Comparison of ENCODE assay signal across 8 cellular contexts in the genomic region with DNA sequence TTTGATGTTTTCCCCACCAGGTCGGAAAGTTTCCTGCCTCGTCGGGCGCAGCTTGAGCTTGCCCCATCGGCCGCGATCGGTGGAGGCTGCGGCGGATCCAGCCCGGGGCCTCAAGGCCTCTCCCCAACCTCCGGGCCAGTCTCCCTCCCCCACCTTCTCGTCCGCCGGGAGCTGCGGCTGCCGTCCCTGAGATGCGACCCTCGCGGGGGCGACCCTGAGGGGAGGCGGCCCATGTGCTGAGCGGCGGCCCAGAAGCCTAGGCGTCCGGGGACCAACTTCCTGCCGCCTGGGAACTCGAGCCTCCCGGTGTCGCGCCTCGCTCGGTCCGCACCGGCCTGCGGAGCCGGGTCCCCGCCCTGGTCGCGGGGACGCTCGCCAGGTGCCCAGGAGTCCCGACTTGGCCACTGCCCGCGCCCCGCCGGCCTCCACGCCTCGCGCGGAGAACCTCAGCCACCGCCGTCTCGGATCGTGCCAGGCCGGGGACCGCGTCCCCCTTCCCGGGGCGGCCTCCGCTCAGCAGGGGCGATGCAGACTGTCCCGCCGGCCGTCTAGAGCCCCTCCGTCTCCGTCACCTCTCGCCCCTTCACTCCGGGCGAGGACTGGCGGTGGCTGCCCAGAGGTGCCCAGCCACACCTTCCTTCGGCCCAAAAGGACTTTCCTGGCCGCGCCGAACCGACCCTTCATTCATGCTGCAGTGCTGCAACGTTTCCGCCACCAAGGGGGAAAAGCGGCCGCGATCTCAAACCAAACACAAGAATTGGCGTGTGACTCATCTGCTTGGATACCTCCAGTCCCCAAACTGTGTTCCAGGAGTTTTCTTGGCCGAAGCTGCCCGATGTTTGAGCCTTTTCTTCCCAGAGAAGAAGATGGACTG. TPM values are rescaled to one million over a fixed set of nuclear protein-coding genes. Genes with fewer than 3 reads are reported as not detected.
DNase-seq lines count a peak whose midpoint lies in the region; ATAC-seq, FAIRE-seq and TF ChIP-seq lines count a peak whose summit lies in the region.

No MANE protein-coding gene starts in this region.

- ATAC-seq in A549: peak; percentile 56 to 57
- ATAC-seq in GM18907 (IDR thresholded peaks at IDR 0.05; ENCODE audit: unreplicated experiment): peak; percentile 25
- ATAC-seq in HG03139 (IDR thresholded peaks at IDR 0.05; ENCODE audit: unreplicated experiment): peak; percentile 19
- ATAC-seq in T-cell (replicated peaks in 1 of 4): peak; percentile 6 to 43 (median 22)

- peaks cover 8% of the 10 kb centered on the region for H3K36me3 Mint-ChIP-seq in T-cell

- TF ChIP-seq CTCF in A549 (IDR thresholded peaks at IDR 0.05) (no peak), hepatocyte (IDR thresholded peaks at IDR 0.05; ENCODE audit: poor library complexity) (no peak), retinal pigment epithelial cell (conservative IDR thresholded peaks at IDR 0.05; ENCODE audit: low read depth, low read length) (no peak)

- POLR2A ChIA-PET in A549 (lab: Yijun Ruan, JAX) (interaction anchor here (1.2 to 1.4 kb wide), 2 partner anchors 64 to 159 kb away, joined by 6 to 15 read pairs; a partner anchor contains a TSS), T-cell (lab: Charles Lee) (interaction anchor here (0.7 to 1.6 kb wide), 7 partner anchors 64 to 201 kb away, joined by 3 to 6 read pairs (median 5); a partner anchor contains a TSS)

- no peak for TF ChIP-seq EP300 in A549 (IDR thresholded peaks at IDR 0.05)

- H3K27me3 ChIP-seq in hepatocyte: no peaks in the 10 kb centered on the region

- peak overlapping the region; percentile 94 to 98 (median 95) for H3K4me3 Mint-ChIP-seq in T-cell

- peaks cover 32% of the 10 kb centered on the region for H3K4me1 ChIP-seq in A549
- peaks cover 25% of the 10 kb centered on the region for H3K4me1 ChIP-seq in hepatocyte (ENCODE audit: insufficient read depth)

- H4K20me1 ChIP-seq in hepatocyte (ENCODE audit: insufficient read depth, poor library complexity, severe bottlenecking): peaks cover 41% of the 10 kb centered on the region

- peaks cover 4% of the 10 kb centered on the region for H3K9me2 ChIP-seq in hepatocyte (replicated peaks; ENCODE audit: insufficient read depth)

- 0 out of 5 replicates have a peak, but pooled peaks of 1 of the 2 experiments have one; percentile 18 for TF ChIP-seq RAD21 in A549 (conservative IDR thresholded peaks at IDR 0.05 in 1 of 2, IDR thresholded peaks at IDR 0.05 in 1 of 2)

- CTCF ChIA-PET in A549 (lab: Yijun Ruan, JAX) (interaction anchor here (0.5 to 0.9 kb wide), 4 partner anchors 16 to 72 kb away, joined by 3 to 4 read pairs (median 3); no protein-coding TSS in a partner anchor), T-cell (lab: Charles Lee) (interaction anchor here (0.5 to 1.4 kb wide), 3 partner anchors 43 to 159 kb away, joined by 3 to 6 read pairs (median 4); no protein-coding TSS in a partner anchor)

- H3K9me3 Mint-ChIP-seq in T-cell: no peaks in the 10 kb centered on the region

- H3K27ac Mint-ChIP-seq in T-cell: peak overlapping the region; percentile 81 to 88

- H3K4me3 ChIP-seq in A549 (peak overlapping the region; percentile 95), hepatocyte (peak overlapping the region; percentile 78), retinal pigment epithelial cell (ENCODE audit: low read length) (peak overlapping the region; percentile 69)

- 0% methylated on average over 7 of the region's 84 CpGs for WGBS in A549 (ENCODE audit: missing lambda C conversion rate)
- WGBS in hepatocyte (ENCODE audit: low lambda C conversion rate, missing lambda C conversion rate): under 1% methylated on average over 60 of the region's 84 CpGs

- H3K27ac ChIP-seq in A549 (peak overlapping the region; percentile 82 to 92), hepatocyte (peak overlapping the region; percentile 89)

- H3K9me3 ChIP-seq in A549 (no peaks in the 10 kb centered on the region), hepatocyte (ENCODE audit: low read depth) (no peaks in the 10 kb centered on the region)

- peak overlapping the region; percentile 84 for H2AFZ ChIP-seq in hepatocyte

- peak overlapping the region; percentile 97 for H3K4me2 ChIP-seq in A549
- peak overlapping the region; percentile 95 for H3K4me2 ChIP-seq in hepatocyte

- no peaks in the 10 kb centered on the region for H3K27me3 Mint-ChIP-seq in T-cell

- no peaks in the 10 kb centered on the region for H3K36me3 ChIP-seq in hepatocyte (replicated peaks; ENCODE audit: insufficient read depth, low read depth)

- DNase-seq in A549 (ENCODE audit: low read depth in 1 of 2, low spot score in 1 of 2) (peak; percentile 30 to 38), T-cell (peak in 18 of 34 experiments; percentile 2 to 40 (median 13)), anterior cingulate cortex (lab: John Stamatoyannopoulos, UW) (peak in 40 of 58 donors; percentile 3 to 59 (median 42)), hepatocyte (ENCODE audit: low spot score) (peak; percentile 63), retinal pigment epithelial cell (ENCODE audit: low read depth) (no peak), NCI-H2107 treated with DMSO at 0.1 percent for 48 hours (lab: John Stamatoyannopoulos, UW; ENCODE audit: unreplicated experiment) (no peak)

- H3K4me1 Mint-ChIP-seq in T-cell: peaks cover 47 to 50% (median 47%) of the 10 kb centered on the region in 3 donors

- FAIRE-seq in A549 (lab: Jason Lieb, UNC): no peak

- TF ChIP-seq POLR2A in A549 (IDR thresholded peaks at IDR 0.05; ENCODE audit: low read length): no peak

- H3K79me2 ChIP-seq in hepatocyte: peaks cover 53% of the 10 kb centered on the region

TF ChIP-seq in A549, 52 proteins besides CTCF, POLR2A, EP300 and RAD21:
- TF ChIP-seq RCOR1 (IDR thresholded peaks at IDR 0.05; ENCODE audit: low read depth, low read length) (no peak), SMC3 (IDR thresholded peaks at IDR 0.05) (0 out of 3 replicates have a peak, but pooled peaks have one; percentile 8), JUN (IDR thresholded peaks at IDR 0.05) (no peak), KDM5A (IDR thresholded peaks at IDR 0.05) (peak; percentile 34; the same call in 1 of the 2 replicates), FOSL2 (IDR thresholded peaks at IDR 0.05) (no peak), FOSL2 (CRISPR knock-in tag; IDR thresholded peaks at IDR 0.05) (peak; percentile 53), PHF8 (IDR thresholded peaks at IDR 0.05; ENCODE audit: borderline replicate concordance, low read depth) (peak; percentile 41; the same call in 1 of the 2 replicates)

RNA-seq across cellular contexts. Expression of a gene that starts 0.7 kb away (rescaled TPM):
- polyA plus RNA-seq in A549 (2011; rRNA removed) (25.3 and 33.1 TPM in 2 replicates), A549 (2017; fragmentation: RNase III; extraction: RNeasy Plus Mini Kit Qiagen cat#74134 plus additional on column Dnase treatment) (15.1 to 15.7 TPM (median 15.2 TPM) in 3 replicates), hepatocyte (22.8 and 27.6 TPM in 2 replicates)
- polyA plus RNA-seq in A549 (2012; cell fraction: cytosol; rRNA removed): 6.6 and 7.7 TPM in 2 replicates
- 8.5 and 10.9 TPM in 2 replicates for polyA plus RNA-seq in A549 (2012; cell fraction: nucleus; rRNA removed)
- 47.4 and 54.3 TPM in 2 replicates for polyA minus RNA-seq in A549 (2011; rRNA and poly(A)+ RNA removed)
- total RNA-seq in T-cell (10 to 100 TPM; 57.4 to 78.8 (median 72.3) TPM), hepatocyte (44.5 and 46.0 TPM in 2 replicates)

Comparison
In these comparisons a context has a peak if more than half of its experiments do, and no peak if none do; other contexts are left out.
1. DNase-seq: peak in A549 (2 of 2), T-cell (18 of 34), anterior cingulate cortex (40 of 58) and hepatocyte (single experiment); none in retinal pigment epithelial cell (single experiment) and NCI-H2107 treated with DMSO at 0.1 percent for 48 hours (single experiment).
2. Peak in every context shown above with its lines, with median percentiles within 50 percentile points of each other: ATAC-seq and H3K4me3 ChIP-seq.